In genomic region chr10:114899982-114900381, GRCh38 we compare ENCODE assay signal across 33 cellular contexts.
"Had no signal": no experiment of that assay in that cellular context is flagged by ENCODE, and none has a peak within 500 bp of the region (broad histone marks: within the 10 kb centered on the region; RNA-seq: fewer than 3 reads in every experiment).

No MANE protein-coding gene starts in this region.

- H3K27me3 ChIP-seq: adrenal gland, body of pancreas, dorsolateral prefrontal cortex, gastroesophageal sphincter, suprapubic skin, tibial artery, upper lobe of right lung had no signal

- FAIRE-seq: kidney had no signal

- H3K4me3 Mint-ChIP-seq: activated naive CD4-positive, alpha-beta T cell treated with anti-CD3 and anti-CD28 coated beads for 36 hours; activated naive CD8-positive, alpha-beta T cell treated with anti-CD3 and anti-CD28 coated beads for 36 hours; immature natural killer cell; naive thymus-derived CD4-positive, alpha-beta T cell had no signal

- H2AFZ ChIP-seq: parathyroid adenoma had no signal

- H3K27ac ChIP-seq: adrenal gland, body of pancreas, coronary artery, dorsolateral prefrontal cortex, gastroesophageal sphincter, parathyroid adenoma, spleen, suprapubic skin, tibial artery, upper lobe of right lung, WERI-Rb-1 had no signal

- H3K4me1 Mint-ChIP-seq: activated naive CD8-positive, alpha-beta T cell treated with anti-CD3 and anti-CD28 coated beads for 36 hours; immature natural killer cell; naive thymus-derived CD4-positive, alpha-beta T cell had no signal

- DNase-seq: activated CD4-positive, alpha-beta T cell treated with anti-CD3 and anti-CD28 coated beads for 48 hours; activated CD4-positive, alpha-beta T cell treated with anti-CD3 and anti-CD28 coated beads, Interleukin-2, amount 50 U/mL, for 48 hours; activated CD8-positive, alpha-beta memory T cell treated with anti-CD3 and anti-CD28 coated beads for 24 hours; activated effector memory CD4-positive, alpha-beta T cell treated with anti-CD3 and anti-CD28 coated beads, Interleukin-2, amount 50 U/mL, for 16 hours; activated naive CD4-positive, alpha-beta T cell treated with anti-CD3 and anti-CD28 coated beads for 36 hours; activated naive CD8-positive, alpha-beta T cell treated with anti-CD3 and anti-CD28 coated beads for 36 hours; adrenal gland; aorta; body of pancreas; dorsolateral prefrontal cortex; effector memory CD4-positive, alpha-beta T cell; erythroblast; head of caudate nucleus; hypothalamus; immature natural killer cell; kidney; left colon; mammary epithelial cell; midbrain; naive thymus-derived CD4-positive, alpha-beta T cell; nucleus accumbens; right cardiac atrium; spleen; stimulated activated naive CD4-positive, alpha-beta T cell; T1000; tibial artery; upper lobe of right lung; WERI-Rb-1 had no signal

- H3K79me2 ChIP-seq: parathyroid adenoma had no signal

- H3K9me3 Mint-ChIP-seq: activated naive CD4-positive, alpha-beta T cell treated with anti-CD3 and anti-CD28 coated beads for 36 hours; activated naive CD8-positive, alpha-beta T cell treated with anti-CD3 and anti-CD28 coated beads for 36 hours; immature natural killer cell; naive thymus-derived CD4-positive, alpha-beta T cell had no signal

- H3K4me1 ChIP-seq: body of pancreas, gastroesophageal sphincter, parathyroid adenoma, spleen, suprapubic skin, tibial artery, upper lobe of right lung had no signal

- H3K9ac ChIP-seq: parathyroid adenoma had no signal

- H3K9me3 ChIP-seq: adrenal gland, body of pancreas, gastroesophageal sphincter, spleen, suprapubic skin, tibial artery, upper lobe of right lung had no signal

- H3K36me3 ChIP-seq: adrenal gland, gastroesophageal sphincter, spleen, suprapubic skin, tibial artery, upper lobe of right lung, WERI-Rb-1 had no signal

- H3K36me3 Mint-ChIP-seq: activated naive CD8-positive, alpha-beta T cell treated with anti-CD3 and anti-CD28 coated beads for 36 hours; immature natural killer cell; naive thymus-derived CD4-positive, alpha-beta T cell had no signal

- H3K4me3 ChIP-seq: adrenal gland, body of pancreas, coronary artery, dorsolateral prefrontal cortex, gastroesophageal sphincter, spleen, suprapubic skin, tibial artery, upper lobe of right lung had no signal

- H3K27ac Mint-ChIP-seq: activated naive CD4-positive, alpha-beta T cell treated with anti-CD3 and anti-CD28 coated beads for 36 hours; activated naive CD8-positive, alpha-beta T cell treated with anti-CD3 and anti-CD28 coated beads for 36 hours; immature natural killer cell; naive thymus-derived CD4-positive, alpha-beta T cell had no signal

- ATAC-seq: activated CD4-positive, CD25-positive, alpha-beta regulatory T cell treated with anti-CD3 and anti-CD28 coated beads, Interleukin-2, amount 50 U/mL, for 24 hours; body of pancreas; gastroesophageal sphincter; left colon; naive thymus-derived CD4-positive, alpha-beta T cell; right cardiac atrium; upper lobe of right lung had no signal
